Comparison of ENCODE assay signal across 34 cellular contexts in genomic region chr6:40176117-40176516, GRCh38.
"Had no signal": no experiment of that assay in that cellular context is flagged by ENCODE, and none has a peak within 500 bp of the region (broad histone marks: within the 10 kb centered on the region; RNA-seq: fewer than 3 reads in every experiment).

No MANE protein-coding gene starts in this region.

- H3K27me3 ChIP-seq: body of pancreas, cardiac muscle cell, foreskin keratinocyte, neural progenitor cell, right atrium auricular region, thyroid gland, upper lobe of left lung, vagina had no signal

- FAIRE-seq: TTC549 had no signal

- H3K36me3 ChIP-seq: adrenal gland, cardiac muscle cell, esophagus muscularis mucosa, heart left ventricle, left lung, lower lobe of right lung, neural progenitor cell, right atrium auricular region, thyroid gland, upper lobe of left lung, vagina had no signal

- ATAC-seq: body of pancreas; foreskin keratinocyte; heart left ventricle; left lung; lower lobe of right lung; natural killer cell; stimulated activated memory B cell treated with anti-CD40 and anti-IgM and Interleukin-4, amounts not matched to agents 10 μg/mL and 1 μg/mL and 100 μg/mL, for 72 hours; stimulated activated naive CD8-positive, alpha-beta T cell treated with anti-CD3 and anti-CD28 coated beads, Interleukin-15, amount 100 ng/mL, for 72 hours had no signal

- H3K4me3 ChIP-seq: adrenal gland, body of pancreas, cardiac muscle cell, esophagus muscularis mucosa, heart left ventricle, left lung, lower lobe of right lung, neural progenitor cell, right atrium auricular region, smooth muscle cell, thyroid gland, upper lobe of left lung, vagina had no signal

- DNase-seq: activated CD4-positive, alpha-beta T cell treated with anti-CD3 and anti-CD28 coated beads for 4 hours; activated CD4-positive, alpha-beta T cell treated with anti-CD3 and anti-CD28 coated beads, Interleukin-2, amount 50 U/mL, for 4 hours; activated effector memory CD4-positive, alpha-beta T cell treated with anti-CD3 and anti-CD28 coated beads, Interleukin-2, amount 50 U/mL, for 16 hours; activated naive CD4-positive, alpha-beta T cell treated with anti-CD3 and anti-CD28 coated beads for 36 hours; activated naive CD8-positive, alpha-beta T cell treated with anti-CD3 and anti-CD28 coated beads for 36 hours; activated T-cell treated with anti-CD3 and anti-CD28 coated beads, Interleukin-2, amount 50 U/mL, for 1 hour; adrenal gland; aorta; body of pancreas; endodermal cell; foreskin keratinocyte; heart left ventricle; hypothalamus; immature natural killer cell; kidney glomerular epithelial cell; left lung; lower lobe of right lung; mesenchymal stem cell; natural killer cell; stimulated activated CD4-positive, alpha-beta T cell treated with anti-CD3 and anti-CD28 coated beads, Interleukin-1b, Interleukin-23, amount 100 ng/mL, for 48 hours; stimulated activated CD4-positive, alpha-beta T cell treated with anti-CD3 and anti-CD28 coated beads, Interleukin-4, amount 100 ng/mL, for 4 hours; stimulated activated CD8-positive, alpha-beta memory T cell treated with anti-CD3 and anti-CD28 coated beads, Interleukin-4, amount 100 ng/mL, for 48 hours; stimulated activated naive CD8-positive, alpha-beta T cell treated with anti-CD3 and anti-CD28 coated beads, Interleukin-15, amount 100 ng/mL, for 72 hours; T-helper 9 cell; thyroid gland; upper lobe of left lung had no signal
